7 cellular contexts compared by ENCODE assay signal in the genomic region with DNA sequence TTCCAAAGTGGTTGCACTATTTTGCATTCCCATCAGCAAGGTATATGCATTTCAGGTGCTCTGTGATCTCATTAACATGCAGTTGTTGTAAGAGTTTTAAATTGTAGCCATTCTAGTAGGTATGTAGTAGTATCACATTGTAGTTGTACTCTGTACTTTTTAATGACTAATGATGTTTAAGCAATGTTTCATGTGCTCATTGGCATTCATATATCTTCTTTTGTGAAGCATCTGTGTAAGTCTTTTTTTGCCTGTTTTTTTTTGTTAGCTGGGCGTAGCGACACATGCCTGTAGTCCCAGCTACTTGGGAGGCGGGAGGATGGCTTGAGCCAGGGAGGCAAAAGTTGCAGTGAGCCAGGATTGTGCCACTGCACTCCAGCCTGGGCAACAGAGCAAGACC. TPM values are rescaled to one million over a fixed set of nuclear protein-coding genes. Genes with fewer than 3 reads are reported as not detected.
"Had no signal": no experiment of that assay in that cellular context is flagged by ENCODE, and none has a peak within 500 bp of the region (broad histone marks: within the 10 kb centered on the region; RNA-seq: fewer than 3 reads in every experiment).

No MANE protein-coding gene starts in this region.

- H3K4me2 ChIP-seq: GM23338 had no signal

- H3K27ac Mint-ChIP-seq: GM23338, H9 had no signal

- H2AFZ ChIP-seq: GM23338 had no signal

- H3K4me3 ChIP-seq: GM23338 had no signal

- ATAC-seq: GM23338 had no signal

- H3K4me3 Mint-ChIP-seq: GM23338, H9 had no signal

- H3K9me3 Mint-ChIP-seq: GM23338, H9 had no signal

- DNase-seq: H9, HCEC 1CT, IMR-90 had no signal

- FAIRE-seq: H1, H54, HTR-8/SVneo had no signal

RNA-seq across cellular contexts. Expression of gene TRIM29, which starts 11.3 kb away (rescaled TPM):
- total RNA-seq: H9, IMR-90 had no signal
- polyA plus RNA-seq: GM23338, IMR-90 had no signal
